In genomic region chr19:2625434-2625833, GRCh38 we compare ENCODE assay signal across 16 cellular contexts.
DNase-seq lines count a peak whose midpoint lies in the region; ATAC-seq and TF ChIP-seq lines count a peak whose summit lies in the region.
"Had no signal": no experiment of that assay in that cellular context is flagged by ENCODE, and none has a peak within 500 bp of the region (broad histone marks: within the 10 kb centered on the region; RNA-seq: fewer than 3 reads in every experiment).

No MANE protein-coding gene starts in this region.

- no TSS peak for BruUV-seq in HCT116 (replicated peaks; lab: Mats Ljungman, UMichigan)

- no peak overlapping the region for H3K9ac ChIP-seq in HCT116 (ENCODE audit: low read length)

- H3K4me1 Mint-ChIP-seq in T-helper 17 cell = peaks cover 33% of the 10 kb centered on the region

- RAD21 ChIA-PET in HCT116 (lab: Charles Lee; ENCODE audit: low non-redundant PET in 1 of 2, low total read pairs in 2 of 2, uncharacterized antibody in 2 of 2, unreplicated experiment in 2 of 2) = no interaction called here

- DNase-seq in HCT116 (ENCODE audit: low read depth, low spot score) (no peak), RWPE2 (ENCODE audit: low spot score) (no peak), left colon (peak; percentile 72 to 77), gastrocnemius medialis (peak in 1 of 2 donors; percentile 37), hepatic stellate cell (ENCODE audit: low spot score) (no peak), T-helper 17 cell (no peak), Kasumi-1 (lab: John Stamatoyannopoulos, UW) (no peak)
- DNase-seq: activated CD4-positive, alpha-beta T cell treated with anti-CD3 and anti-CD28 coated beads, Interleukin-2, amount 50 U/mL, for 1 hour; activated naive CD4-positive, alpha-beta T cell treated with anti-CD3 and anti-CD28 coated beads, Interleukin-2, amount 50 U/mL, for 16 hours; Caco-2; H9; NCI-H2171 treated with DMSO at 0.1 percent for 48 hours; SIG-M5 had no signal

- TF ChIP-seq CTCF in HCT116 (IDR thresholded peaks at IDR 0.05 in 2 of 3, conservative IDR thresholded peaks at IDR 0.05 in 1 of 3; ENCODE audit: borderline replicate concordance in 1 of 3, insufficient read depth in 1 of 3, low read depth in 2 of 3, low read length in 2 of 3) (no peak), RWPE2 (IDR thresholded peaks at IDR 0.05; ENCODE audit: poor library complexity, severe bottlenecking) (no peak), gastrocnemius medialis (IDR thresholded peaks at IDR 0.05 in 4 of 5, conservative IDR thresholded peaks at IDR 0.05 in 1 of 5) (no peak)

- TF ChIP-seq POLR2A in HCT116 (IDR thresholded peaks at IDR 0.05; ENCODE audit: borderline replicate concordance, extremely low read depth, insufficient read depth, insufficient read length) (no peak), gastrocnemius medialis (IDR thresholded peaks at IDR 0.05) (peak in 1 of 2 donors; percentile 7)

- H3K4me3 Mint-ChIP-seq in T-helper 17 cell = no peak overlapping the region
- H3K4me3 Mint-ChIP-seq: H9 had no signal

- no peak overlapping the region for H2AFZ ChIP-seq in HCT116 (ENCODE audit: low read depth, low read length, poor library complexity, severe bottlenecking)

- H3K36me3 ChIP-seq in HCT116 (ENCODE audit: control insufficient read depth in 1 of 2, insufficient read depth in 2 of 2, low read length in 2 of 2) (no peaks in the 10 kb centered on the region), RWPE2 (ENCODE audit: low read depth) (no peaks in the 10 kb centered on the region), gastrocnemius medialis (no peaks in the 10 kb centered on the region)
- H3K36me3 ChIP-seq: gastroesophageal sphincter had no signal

- 0 out of 2 replicates have a peak overlapping the region, but pooled peaks have one; percentile 13 for H3K27ac ChIP-seq in HCT116 (ENCODE audit: low read depth, low read length)
- H3K27ac ChIP-seq in RWPE2 (ENCODE audit: poor library complexity, severe bottlenecking) = peak overlapping the region; percentile 89
- H3K27ac ChIP-seq in gastrocnemius medialis = peak overlapping the region; percentile 60 to 94 (median 71)

- POLR2A ChIA-PET in HCT116 (lab: Charles Lee) = interaction anchor here (4.2 kb wide), 1 partner anchor 149 kb away, joined by 29 read pairs; the partner anchor contains the start of gene GADD45B

- CTCF ChIA-PET in HCT116 (lab: Charles Lee) = interaction anchor here (1.5 kb wide), 2 partner anchors 11 to 151 kb away, joined by 3 to 8 read pairs; no protein-coding TSS in a partner anchor

- H3K79me2 ChIP-seq in HCT116 (ENCODE audit: insufficient read depth, low read length) = no peaks in the 10 kb centered on the region

- H3K4me2 ChIP-seq in HCT116 (ENCODE audit: low read length) = peak overlapping the region; percentile 4; the same call in 1 of the 2 replicates

- TF ChIP-seq RAD21 in HCT116 (IDR thresholded peaks at IDR 0.05; ENCODE audit: low read depth) = no peak

- H3K4me3 ChIP-seq in HCT116 (replicated peaks in 1 of 2; ENCODE audit: low read depth in 1 of 2, low read length in 2 of 2) = no peak overlapping the region
- no peak overlapping the region for H3K4me3 ChIP-seq in RWPE2 (ENCODE audit: severe bottlenecking)
- no peak overlapping the region for H3K4me3 ChIP-seq in gastrocnemius medialis
- H3K4me3 ChIP-seq: gastroesophageal sphincter, K562 had no signal

- peaks cover 0 to 24% of the 10 kb centered on the region in 2 experiments; a peak in 1 of 4 replicates for H3K9me3 ChIP-seq in HCT116 (ENCODE audit: control insufficient read depth in 1 of 2, insufficient read depth in 1 of 2, low read depth in 1 of 2, low read length in 2 of 2)
- peaks cover 2% of the 10 kb centered on the region for H3K9me3 ChIP-seq in RWPE2 (ENCODE audit: severe bottlenecking)
- H3K9me3 ChIP-seq in gastrocnemius medialis = peaks cover 0 to 2% (median 0%) of the 10 kb centered on the region in 3 donors
- H3K9me3 ChIP-seq in T-helper 17 cell (ENCODE audit: control insufficient read depth, low read length, poor library complexity, severe bottlenecking) = no peaks in the 10 kb centered on the region

- in situ Hi-C loops in gastrocnemius medialis (cut with MboI; ENCODE audit: low sequenced_read_pairs in 4 of 4) = no loop called here

- H3K4me1 ChIP-seq in HCT116 (ENCODE audit: control insufficient read depth in 1 of 2, insufficient read depth in 2 of 2, low read length in 2 of 2) (peaks cover 35 to 49% of the 10 kb centered on the region in 2 experiments), RWPE2 (ENCODE audit: insufficient read depth, poor library complexity, severe bottlenecking) (peaks cover 24% of the 10 kb centered on the region), gastrocnemius medialis (peaks cover 26% of the 10 kb centered on the region in 2 donors)
- H3K4me1 ChIP-seq: Caco-2 had no signal

- H3K27me3 ChIP-seq in HCT116 (ENCODE audit: insufficient read depth, low read length) (no peaks in the 10 kb centered on the region), RWPE2 (ENCODE audit: insufficient read depth, poor library complexity, severe bottlenecking) (no peaks in the 10 kb centered on the region), gastrocnemius medialis (no peaks in the 10 kb centered on the region)
- H3K27me3 ChIP-seq: gastroesophageal sphincter had no signal

- intact Hi-C loops in HCT116 (cut with micrococcal nuclease) = no loop called here
- intact Hi-C loops in left colon (cut with DNase I, micrococcal nuclease) = no loop called here
- intact Hi-C loops in gastrocnemius medialis (cut with DNase I; ENCODE audit: low total_unique reads) = loop anchor here (5.0 kb wide), 1 partner anchor 563 kb away; no protein-coding TSS in a partner anchor

- H3K9me2 ChIP-seq in HCT116 (ENCODE audit: insufficient read depth) = no peaks in the 10 kb centered on the region

- no peaks in the 10 kb centered on the region for H3K36me3 Mint-ChIP-seq in T-helper 17 cell (ENCODE audit: low read depth)

- no peak overlapping the region for H3K27ac Mint-ChIP-seq in T-helper 17 cell

- no peaks in the 10 kb centered on the region for H4K20me1 ChIP-seq in HCT116 (ENCODE audit: insufficient read depth)

- H3K27me3 Mint-ChIP-seq in T-helper 17 cell = no peaks in the 10 kb centered on the region

- ATAC-seq in HCT116 (no peak), RWPE2 (ENCODE audit: low read depth) (no peak), left colon (peak; percentile 87), gastrocnemius medialis (no peak), T-helper 17 cell (no peak), HG03135 (IDR thresholded peaks at IDR 0.05; ENCODE audit: unreplicated experiment) (no peak)
- ATAC-seq: gastroesophageal sphincter had no signal

TF ChIP-seq in HCT116, 20 proteins besides CTCF, POLR2A, EP300 and RAD21:
- TF ChIP-seq SRF (IDR thresholded peaks at IDR 0.05; ENCODE audit: low read depth) = no peak
- no peak for TF ChIP-seq EGR1 (IDR thresholded peaks at IDR 0.05; ENCODE audit: low read depth)
- TF ChIP-seq ZFX (IDR thresholded peaks at IDR 0.05) = no peak
- no peak for TF ChIP-seq SP1 (IDR thresholded peaks at IDR 0.05; ENCODE audit: low read depth)
- TF ChIP-seq POLR2AphosphoS5 (IDR thresholded peaks at IDR 0.05; ENCODE audit: low read depth, low read length) = no peak
- no peak for TF ChIP-seq JUND (IDR thresholded peaks at IDR 0.05)
- no peak for TF ChIP-seq ZBTB33 (IDR thresholded peaks at IDR 0.05; ENCODE audit: extremely low read depth, insufficient replicate concordance, low read length)

Comparison
In these comparisons a context has a peak if more than half of its experiments do, and no peak if none do; other contexts are left out.
1. DNase-seq: peak in left colon (2 of 2); none in HCT116 (single experiment), RWPE2 (single experiment), hepatic stellate cell (single experiment), T-helper 17 cell (0 of 3) and Kasumi-1 (0 of 2).
2. H3K27ac ChIP-seq: peak in every context shown above with its lines; median percentile 89 in RWPE2; 71 in gastrocnemius medialis; 13 in HCT116.